Comparison of ENCODE assay signal across 17 cellular contexts in genomic region chr2:178530128-178530527, GRCh38. TPM values are rescaled to one million over a fixed set of nuclear protein-coding genes. Genes with fewer than 3 reads are reported as not detected.
DNase-seq lines count a peak whose midpoint lies in the region; ATAC-seq and TF ChIP-seq lines count a peak whose summit lies in the region.
"Had no signal": no experiment of that assay in that cellular context is flagged by ENCODE, and none has a peak within 500 bp of the region (broad histone marks: within the 10 kb centered on the region; RNA-seq: fewer than 3 reads in every experiment).

No MANE protein-coding gene starts in this region.

- peaks cover 0 to 11% of the 10 kb centered on the region in 2 donors for H3K36me3 ChIP-seq in aorta (ENCODE audit: control insufficient read depth in 1 of 2, insufficient read depth in 2 of 2, low read length in 1 of 2)
- peaks cover 85% of the 10 kb centered on the region for H3K36me3 ChIP-seq in endodermal cell (ENCODE audit: control insufficient read depth, insufficient read depth, low read length)
- H3K36me3 ChIP-seq: HAP-1 had no signal

- H3K27ac Mint-ChIP-seq in dendritic cell treated with granulocyte-macrophage colony-stimulating factor and Interleukin-4, amounts not matched to agents 40 ng/mL and 50 ng/mL, for 4 days: peak overlapping the region; percentile 98
- no peak overlapping the region for H3K27ac Mint-ChIP-seq in endodermal cell

- WGBS in aorta, 2 donors: 91 to 92% methylated on average over 2 of the region's 2 CpGs
- WGBS in endodermal cell (ENCODE audit: insufficient coverage in 1 of 2, insufficient read length in 1 of 2), 2 experiments: 97 to 100% methylated on average over 1 to 2 of the region's 2 CpGs

- H3K36me3 Mint-ChIP-seq in dendritic cell treated with granulocyte-macrophage colony-stimulating factor and Interleukin-4, amounts not matched to agents 40 ng/mL and 50 ng/mL, for 4 days (ENCODE audit: low read depth): peaks cover 37% of the 10 kb centered on the region
- H3K36me3 Mint-ChIP-seq in endodermal cell (ENCODE audit: low read depth): peaks cover 90% of the 10 kb centered on the region

- intact Hi-C loops in dendritic cell treated with granulocyte-macrophage colony-stimulating factor and Interleukin-4, amounts not matched to agents 40 ng/mL and 50 ng/mL, for 4 days (cut with micrococcal nuclease): loop anchor here (2.0 kb wide), 1 partner anchor 49 kb away; the partner anchor contains the start of gene PLEKHA3
- intact Hi-C loops in aorta (cut with DNase I): no loop called here

- H3K4me3 Mint-ChIP-seq in dendritic cell treated with granulocyte-macrophage colony-stimulating factor and Interleukin-4, amounts not matched to agents 40 ng/mL and 50 ng/mL, for 4 days: peak overlapping the region; percentile 71
- H3K4me3 Mint-ChIP-seq in endodermal cell: no peak overlapping the region
- H3K4me3 Mint-ChIP-seq: activated naive CD4-positive, alpha-beta T cell treated with anti-CD3 and anti-CD28 coated beads, Interleukin-2, amount 50 U/mL, for 24 hours; central memory CD8-positive, alpha-beta T cell had no signal

- no peaks in the 10 kb centered on the region for H3K4me1 ChIP-seq in aorta (ENCODE audit: control insufficient read depth in 1 of 2, insufficient read depth in 2 of 2, low read length in 2 of 2)
- no peaks in the 10 kb centered on the region for H3K4me1 ChIP-seq in endodermal cell (ENCODE audit: control insufficient read depth, insufficient read depth, low read length)
- H3K4me1 ChIP-seq: HAP-1 had no signal

- H3K27me3 ChIP-seq in aorta (ENCODE audit: control insufficient read depth in 1 of 2, insufficient read depth in 2 of 2, low read length in 1 of 2) (no peaks in the 10 kb centered on the region), endodermal cell (ENCODE audit: control insufficient read depth, insufficient read depth, low read length, poor library complexity, severe bottlenecking) (no peaks in the 10 kb centered on the region)

- H3K4me1 Mint-ChIP-seq in dendritic cell treated with granulocyte-macrophage colony-stimulating factor and Interleukin-4, amounts not matched to agents 40 ng/mL and 50 ng/mL, for 4 days (ENCODE audit: low read depth): peaks cover 64% of the 10 kb centered on the region
- no peaks in the 10 kb centered on the region for H3K4me1 Mint-ChIP-seq in endodermal cell

- no peaks in the 10 kb centered on the region for H3K27me3 Mint-ChIP-seq in dendritic cell treated with granulocyte-macrophage colony-stimulating factor and Interleukin-4, amounts not matched to agents 40 ng/mL and 50 ng/mL, for 4 days
- H3K27me3 Mint-ChIP-seq in endodermal cell (ENCODE audit: insufficient read depth): no peaks in the 10 kb centered on the region
- H3K27me3 Mint-ChIP-seq: activated naive CD4-positive, alpha-beta T cell treated with anti-CD3 and anti-CD28 coated beads, Interleukin-2, amount 50 U/mL, for 24 hours; CD8-positive, alpha-beta memory T cell; central memory CD8-positive, alpha-beta T cell had no signal

- no peaks in the 10 kb centered on the region for H3K9me3 ChIP-seq in aorta (ENCODE audit: control insufficient read depth, low read length)
- H3K9me3 ChIP-seq in endodermal cell (ENCODE audit: control insufficient read depth, low read length): no peaks in the 10 kb centered on the region

- TF ChIP-seq POLR2A in NB4 (IDR thresholded peaks at IDR 0.05; ENCODE audit: extremely low read depth, insufficient read length): no peak

- peak; percentile 9 to 68 for DNase-seq in NOMO-1 (lab: John Stamatoyannopoulos, UW; ENCODE audit: unreplicated experiment in 2 of 2)
- DNase-seq in NOMO-1 treated with dmso at 0.1 percent for 144 hours (lab: John Stamatoyannopoulos, UW; ENCODE audit: unreplicated experiment): no peak
- DNase-seq in NB4 (ENCODE audit: low read depth): peak; percentile 70
- no peak for DNase-seq in aorta
- DNase-seq in stimulated activated CD4-positive, alpha-beta T cell treated with anti-CD3 and anti-CD28 coated beads, Interleukin-4, amount 100 ng/mL, for 1 hour: no peak
- no peak for DNase-seq in endodermal cell
- DNase-seq: 8988T; activated CD8-positive, alpha-beta memory T cell treated with anti-CD3 and anti-CD28 coated beads for 24 hours; CD8-positive, alpha-beta memory T cell; mesenchymal stem cell; NCI-H1417 treated with DMSO at 0.1 percent for 48 hours had no signal

- ATAC-seq in GM21381 (IDR thresholded peaks at IDR 0.05; ENCODE audit: unreplicated experiment) (peak; percentile 1), aorta (ENCODE audit: low FRiP score) (no peak)
- ATAC-seq: HepG2 had no signal

- peak overlapping the region; percentile 52 for H3K4me3 ChIP-seq in NB4 (ENCODE audit: low read depth, low read length)
- no peak overlapping the region for H3K4me3 ChIP-seq in aorta (ENCODE audit: low read length in 2 of 2)
- H3K4me3 ChIP-seq in endodermal cell (ENCODE audit: low read length): no peak overlapping the region
- H3K4me3 ChIP-seq: HAP-1 had no signal

- TF ChIP-seq CTCF in NB4 (IDR thresholded peaks at IDR 0.05; ENCODE audit: low read depth, low read length): no peak
- no peak for TF ChIP-seq CTCF in endodermal cell (conservative IDR thresholded peaks at IDR 0.05)

- no peak overlapping the region for H3K9ac ChIP-seq in endodermal cell (ENCODE audit: extremely low read depth, low read length, poor library complexity, severe bottlenecking)

- H3K27ac ChIP-seq in aorta (ENCODE audit: low read depth in 1 of 2, low read length in 2 of 2) (no peak overlapping the region), endodermal cell (ENCODE audit: low read depth, low read length) (no peak overlapping the region)

- H3K9me3 Mint-ChIP-seq in dendritic cell treated with granulocyte-macrophage colony-stimulating factor and Interleukin-4, amounts not matched to agents 40 ng/mL and 50 ng/mL, for 4 days: no peaks in the 10 kb centered on the region
- peaks cover 5% of the 10 kb centered on the region for H3K9me3 Mint-ChIP-seq in endodermal cell
- H3K9me3 Mint-ChIP-seq: activated naive CD4-positive, alpha-beta T cell treated with anti-CD3 and anti-CD28 coated beads, Interleukin-2, amount 50 U/mL, for 24 hours; central memory CD8-positive, alpha-beta T cell had no signal

RNA-seq across cellular contexts. Expression of gene PLEKHA3, which starts 49.9 kb away (rescaled TPM):
- total RNA-seq in aorta (10 to 100 TPM; 41.2 to 43.9 TPM), endodermal cell (10 to 100 TPM; 21.2 to 22.8 TPM)
- polyA plus RNA-seq in aorta: 1 to 10 TPM; 3.1 to 3.9 TPM
- 13.6 TPM for polyA plus RNA-seq in endodermal cell (2013, experiment 1 of 2)
- polyA plus RNA-seq in endodermal cell (2013, experiment 2 of 2): 16.9 TPM

RNA-seq across cellular contexts. Expression of gene FKBP7, which starts 51.7 kb away (rescaled TPM):
- total RNA-seq in aorta (10 to 100 TPM; 23.6 to 28.0 TPM), endodermal cell (1 to 10 TPM; 4.1 to 6.3 TPM)
- polyA plus RNA-seq in aorta: 10 to 100 TPM; 12.8 to 41.5 TPM
- polyA plus RNA-seq in endodermal cell (2013, experiment 1 of 2): 25.4 TPM
- 22.7 TPM for polyA plus RNA-seq in endodermal cell (2013, experiment 2 of 2)

Comparison
In these comparisons a context has a peak if more than half of its experiments do, and no peak if none do; other contexts are left out.
1. DNase-seq: peak in NOMO-1 (2 of 2) and NB4 (single experiment); none in NOMO-1 treated with dmso at 0.1 percent for 144 hours (single experiment), aorta (0 of 2), stimulated activated CD4-positive, alpha-beta T cell treated with anti-CD3 and anti-CD28 coated beads, Interleukin-4, amount 100 ng/mL, for 1 hour (single experiment) and endodermal cell (single experiment).